Comparison of ENCODE assay signal across 16 cellular contexts in genomic region chr13:97278395-97279078, GRCh38. TPM values are rescaled to one million over a fixed set of nuclear protein-coding genes. Genes with fewer than 3 reads are reported as not detected.
DNase-seq lines count a peak whose midpoint lies in the region; ATAC-seq and TF ChIP-seq lines count a peak whose summit lies in the region.
"Had no signal": no experiment of that assay in that cellular context is flagged by ENCODE, and none has a peak within 500 bp of the region (broad histone marks: within the 10 kb centered on the region; RNA-seq: fewer than 3 reads in every experiment).

No MANE protein-coding gene starts in this region.

- ATAC-seq in right lobe of liver (peak in 3 of 4 donors; percentile 2 to 16 (median 7)), GM21360 (IDR thresholded peaks at IDR 0.05; ENCODE audit: unreplicated experiment) (no peak), HG03139 (IDR thresholded peaks at IDR 0.05; ENCODE audit: unreplicated experiment) (no peak)
- ATAC-seq: stimulated activated memory B cell treated with anti-CD40 and anti-IgM and Interleukin-4, amounts not matched to agents 10 μg/mL and 1 μg/mL and 100 μg/mL, for 72 hours had no signal

- BruUV-seq in PC-9 (replicated peaks; lab: Mats Ljungman, UMichigan), result no TSS peak

- H4K20me1 ChIP-seq in PC-9 (ENCODE audit: insufficient read depth), result peaks cover 24% of the 10 kb centered on the region; the same call in 1 of the 2 replicates

- CTCF ChIA-PET in PC-9 (lab: Charles Lee), result interaction anchor here (0.6 kb wide), 1 partner anchor 1113 kb away, joined by 10 read pairs; no protein-coding TSS in a partner anchor
- CTCF ChIA-PET in activated naive CD4-positive, alpha-beta T cell treated with anti-CD3 and anti-CD28 coated beads for 36 hours (lab: Charles Lee), result no interaction called here

- TF ChIP-seq CTCF in PC-9 (conservative IDR thresholded peaks at IDR 0.05), result no peak
- no peak for TF ChIP-seq CTCF in right lobe of liver (IDR thresholded peaks at IDR 0.05)
- no peak for TF ChIP-seq CTCF in suprapubic skin (IDR thresholded peaks at IDR 0.05)

- POLR2A ChIA-PET in PC-9 (lab: Charles Lee; ENCODE audit: unreplicated experiment), result no interaction called here

- no peaks in the 10 kb centered on the region for H3K9me3 Mint-ChIP-seq in activated naive CD4-positive, alpha-beta T cell treated with anti-CD3 and anti-CD28 coated beads for 36 hours
- H3K9me3 Mint-ChIP-seq: CD14-positive monocyte had no signal

- H3K9me2 ChIP-seq in PC-9 (ENCODE audit: insufficient read depth), result no peaks in the 10 kb centered on the region

- peaks cover 56% of the 10 kb centered on the region for H3F3A ChIP-seq in PC-9 (ENCODE audit: insufficient read depth, low read depth)

- peaks cover 100% of the 10 kb centered on the region for H3K79me2 ChIP-seq in PC-9 (ENCODE audit: low read depth)

- DNase-seq in PC-9 (peak in 1 of 2 experiments; percentile 65), epithelial cell of prostate (ENCODE audit: low read depth, low spot score) (no peak), right lobe of liver (no peak), suprapubic skin (ENCODE audit: low spot score in 2 of 2) (no peak), HK-2 (ENCODE audit: unreplicated experiment) (no peak)
- DNase-seq in activated naive CD4-positive, alpha-beta T cell treated with anti-CD3 and anti-CD28 coated beads for 36 hours, result no peak
- DNase-seq: activated naive CD8-positive, alpha-beta T cell treated with anti-CD3 and anti-CD28 coated beads for 36 hours; hypothalamus; NCI-H1105; NCI-H526 treated with DMSO at 0.1 percent for 48 hours; SIG-M5; stimulated activated CD4-positive, alpha-beta T cell treated with anti-CD3 and anti-CD28 coated beads, Interleukin-4, amount 100 ng/mL, for 1 hour had no signal

- H3K27ac ChIP-seq in PC-9 (peak overlapping the region; percentile 61), epithelial cell of prostate (peak overlapping the region; percentile 86), right lobe of liver (peak overlapping the region; percentile 50 to 81 (median 69)), suprapubic skin (peak overlapping the region; percentile 8)

- no peaks in the 10 kb centered on the region for H3K9me3 ChIP-seq in PC-9 (ENCODE audit: insufficient read depth, low read depth)
- H3K9me3 ChIP-seq in right lobe of liver, result no peaks in the 10 kb centered on the region
- H3K9me3 ChIP-seq in suprapubic skin, result no peaks in the 10 kb centered on the region

- H3K36me3 Mint-ChIP-seq in activated naive CD4-positive, alpha-beta T cell treated with anti-CD3 and anti-CD28 coated beads for 36 hours (ENCODE audit: low read depth), result peaks cover 17% of the 10 kb centered on the region

- H3K27me3 Mint-ChIP-seq in activated naive CD4-positive, alpha-beta T cell treated with anti-CD3 and anti-CD28 coated beads for 36 hours (ENCODE audit: low read depth), result no peaks in the 10 kb centered on the region
- H3K27me3 Mint-ChIP-seq: activated naive CD8-positive, alpha-beta T cell treated with anti-CD3 and anti-CD28 coated beads for 36 hours; stimulated activated memory B cell treated with anti-CD40 and anti-IgM and Interleukin-4, amounts not matched to agents 10 μg/mL and 1 μg/mL and 100 μg/mL, for 72 hours had no signal

- no peak overlapping the region for H3K4me3 Mint-ChIP-seq in activated naive CD4-positive, alpha-beta T cell treated with anti-CD3 and anti-CD28 coated beads for 36 hours
- H3K4me3 Mint-ChIP-seq: activated naive CD8-positive, alpha-beta T cell treated with anti-CD3 and anti-CD28 coated beads for 36 hours; CD14-positive monocyte; stimulated activated memory B cell treated with anti-CD40 and anti-IgM and Interleukin-4, amounts not matched to agents 10 μg/mL and 1 μg/mL and 100 μg/mL, for 72 hours had no signal

- peak overlapping the region; percentile 53 for H3K4me2 ChIP-seq in PC-9

- intact Hi-C loops in PC-9 (cut with micrococcal nuclease; ENCODE audit: unreplicated experiment), result no loop called here
- intact Hi-C loops in right lobe of liver (cut with DNase I), result no loop called here
- intact Hi-C loops in activated naive CD4-positive, alpha-beta T cell treated with anti-CD3 and anti-CD28 coated beads for 36 hours (cut with micrococcal nuclease), result no loop called here

- H3K36me3 ChIP-seq in PC-9 (ENCODE audit: low read depth) (peaks cover 57% of the 10 kb centered on the region), right lobe of liver (no peaks in the 10 kb centered on the region), suprapubic skin (no peaks in the 10 kb centered on the region)

- no peak for TF ChIP-seq EP300 in suprapubic skin (IDR thresholded peaks at IDR 0.05)

- H3K4me1 ChIP-seq in PC-9 (replicated peaks; ENCODE audit: insufficient read depth) (peaks cover 81% of the 10 kb centered on the region), right lobe of liver (peaks cover 0 to 72% (median 24%) of the 10 kb centered on the region in 4 donors), suprapubic skin (peaks cover 95% of the 10 kb centered on the region)

- no peak for TF ChIP-seq POLR2A in right lobe of liver (IDR thresholded peaks at IDR 0.05)
- no peak for TF ChIP-seq POLR2A in suprapubic skin (IDR thresholded peaks at IDR 0.05)

- no peak overlapping the region for H3K27ac Mint-ChIP-seq in activated naive CD4-positive, alpha-beta T cell treated with anti-CD3 and anti-CD28 coated beads for 36 hours
- H3K27ac Mint-ChIP-seq: activated naive CD8-positive, alpha-beta T cell treated with anti-CD3 and anti-CD28 coated beads for 36 hours; stimulated activated memory B cell treated with anti-CD40 and anti-IgM and Interleukin-4, amounts not matched to agents 10 μg/mL and 1 μg/mL and 100 μg/mL, for 72 hours had no signal

- H3K4me1 Mint-ChIP-seq in activated naive CD4-positive, alpha-beta T cell treated with anti-CD3 and anti-CD28 coated beads for 36 hours (ENCODE audit: low read depth), result peaks cover 40% of the 10 kb centered on the region

- WGBS in right lobe of liver (ENCODE audit: insufficient coverage, low coverage, low lambda C conversion rate, missing lambda C conversion rate), result 28% methylated on average over 6 of the region's 6 CpGs
- WGBS in suprapubic skin, result 46% methylated on average over 6 of the region's 6 CpGs

- H3K27me3 ChIP-seq in PC-9 (ENCODE audit: insufficient read depth, low read depth) (no peaks in the 10 kb centered on the region), right lobe of liver (no peaks in the 10 kb centered on the region), suprapubic skin (no peaks in the 10 kb centered on the region)

- H2AFZ ChIP-seq in PC-9, result no peak overlapping the region

- H3K4me3 ChIP-seq in PC-9, result peak overlapping the region; percentile 4; the same call in 1 of the 2 replicates
- peak overlapping the region in 2 of 3 donors; percentile 15 to 20 for H3K4me3 ChIP-seq in right lobe of liver
- H3K4me3 ChIP-seq in suprapubic skin, result no peak overlapping the region

RNA-seq across cellular contexts. Expression of gene MBNL2, which starts 56.4 kb away (rescaled TPM):
- total RNA-seq in PC-9 (2021) (57.7 and 91.3 TPM in 2 replicates), right lobe of liver (100 to 1,000 TPM in 3 of 6 experiments, 10 to 100 TPM in 3; 30.3 to 135 (median 81.5) TPM), suprapubic skin (10 to 100 TPM; 64.2 to 92.4 (median 73.4) TPM)
- total RNA-seq in activated naive CD4-positive, alpha-beta T cell treated with anti-CD3 and anti-CD28 coated beads for 36 hours, result 10 to 100 TPM; 16.8 to 18.8 TPM

Comparison
In these comparisons a context has a peak if more than half of its experiments do, and no peak if none do; other contexts are left out.
1. H3K27ac ChIP-seq: peak in every context shown above with its lines; median percentile 86 in epithelial cell of prostate; 69 in right lobe of liver; 61 in PC-9; 8 in suprapubic skin.
2. ATAC-seq: peak in right lobe of liver (3 of 4); none in GM21360 (single experiment) and HG03139 (single experiment).